7 cellular contexts compared by ENCODE assay signal in the genomic region with DNA sequence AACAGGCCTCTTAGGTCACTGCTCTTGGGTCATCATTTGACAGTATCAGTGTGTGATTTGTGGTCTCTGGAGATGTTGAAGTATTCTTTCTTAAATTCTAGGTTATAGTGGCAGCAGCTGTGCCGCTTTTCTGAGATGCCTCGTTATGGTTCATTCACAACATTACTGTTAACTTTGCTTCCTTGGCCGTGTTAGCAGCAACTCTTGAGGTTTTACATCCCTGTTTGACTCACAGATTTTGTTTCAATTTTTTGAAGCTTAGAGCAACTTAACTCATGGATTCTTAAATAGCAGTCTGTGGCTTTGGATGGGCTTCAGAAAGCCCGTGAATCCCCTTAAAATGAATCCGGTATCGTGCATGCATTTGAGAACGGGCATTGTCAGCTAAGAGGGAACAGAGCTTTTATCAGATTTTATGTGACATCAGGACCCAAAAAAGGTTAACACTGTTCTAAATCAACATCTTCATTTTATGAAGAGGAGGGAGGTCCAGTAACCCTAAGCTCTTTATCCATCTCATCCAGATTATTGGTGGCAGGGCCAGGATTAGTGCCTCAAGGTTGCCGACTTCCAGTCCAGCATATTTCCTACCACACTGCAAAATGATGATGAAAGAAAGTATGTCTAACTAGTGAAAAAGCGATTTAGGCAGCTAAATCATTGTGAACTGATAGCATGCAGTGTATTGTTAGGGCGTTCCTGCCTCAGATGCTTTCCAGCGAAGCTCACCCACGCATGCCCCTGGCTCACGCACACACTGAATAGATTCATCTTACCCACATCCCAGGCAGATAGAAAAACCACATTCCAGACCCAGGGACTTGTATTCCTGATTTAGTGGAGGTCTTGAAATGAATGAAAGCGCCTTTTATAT. TPM values are rescaled to one million over a fixed set of nuclear protein-coding genes. Genes with fewer than 3 reads are reported as not detected.
A peak's percentile ranks its signal among the peaks of the same experiment; 100 is the strongest.
DNase-seq lines count a peak whose midpoint lies in the region; ATAC-seq and TF ChIP-seq lines count a peak whose summit lies in the region.

No MANE protein-coding gene starts in this region.

- peaks cover 56% of the 10 kb centered on the region for H3K36me3 Mint-ChIP-seq in activated B cell treated with CpG ODN at 0.5 μM for 24 hours (ENCODE audit: low read depth)

- TF ChIP-seq CTCF in activated B cell treated with CpG ODN at 0.5 μM for 24 hours (IDR thresholded peaks at IDR 0.05) (no peak), foreskin fibroblast (IDR thresholded peaks at IDR 0.05; ENCODE audit: low read depth, low read length) (no peak)

- no peak overlapping the region for H3K9ac ChIP-seq in HUES6 (ENCODE audit: low read length)

- CTCF ChIA-PET in activated B cell treated with CpG ODN at 0.5 μM for 24 hours (lab: Charles Lee) = interaction anchor here (0.6 to 2.3 kb wide), 5 partner anchors 8 to 676 kb away, joined by 3 to 14 read pairs (median 3); no protein-coding TSS in a partner anchor

- H3K4me1 ChIP-seq in HUES6 (ENCODE audit: control insufficient read depth, insufficient read depth, low read length) = peaks cover 25% of the 10 kb centered on the region

- no peak for ATAC-seq in activated B cell treated with CpG ODN at 0.5 μM for 24 hours (ENCODE audit: low read depth)
- no peak for ATAC-seq in HG03095 (IDR thresholded peaks at IDR 0.05; ENCODE audit: unreplicated experiment)

- H3K4me3 ChIP-seq in HUES6 (ENCODE audit: low read depth, low read length) = peak overlapping the region; percentile 84; the same call in 1 of the 2 replicates
- peak overlapping the region; percentile 76 to 85 for H3K4me3 ChIP-seq in foreskin fibroblast (ENCODE audit: low read depth in 1 of 2, low read length in 2 of 2)

- POLR2A ChIA-PET in activated B cell treated with CpG ODN at 0.5 μM for 24 hours (lab: Charles Lee) = interaction anchor here (0.7 to 1.4 kb wide), 2 partner anchors 11 to 968 kb away, joined by 4 read pairs; no protein-coding TSS in a partner anchor

- peak overlapping the region; percentile 50 for H3K4me3 Mint-ChIP-seq in activated B cell treated with CpG ODN at 0.5 μM for 24 hours

- no peak overlapping the region for H3K27ac ChIP-seq in HUES6 (ENCODE audit: low read depth, low read length)

- intact Hi-C loops in activated B cell treated with CpG ODN at 0.5 μM for 24 hours (cut with micrococcal nuclease) = no loop called here

- no peak for DNase-seq in activated B cell treated with CpG ODN at 0.5 μM for 24 hours
- DNase-seq in foreskin fibroblast = peak in 1 of 2 donors; percentile 46
- DNase-seq in stimulated activated CD4-positive, alpha-beta T cell treated with anti-CD3 and anti-CD28 coated beads, Interleukin-4, amount 100 ng/mL, for 1 hour = peak; percentile 29
- no peak for DNase-seq in DMS 273 (lab: John Stamatoyannopoulos, UW; ENCODE audit: unreplicated experiment)
- no peak for DNase-seq in NAMALWA (ENCODE audit: low spot score)

- H3K9me3 Mint-ChIP-seq in activated B cell treated with CpG ODN at 0.5 μM for 24 hours = no peaks in the 10 kb centered on the region

- peaks cover 49% of the 10 kb centered on the region for H3K36me3 ChIP-seq in HUES6 (ENCODE audit: control insufficient read depth, insufficient read depth, low read length)

- H3K27ac Mint-ChIP-seq in activated B cell treated with CpG ODN at 0.5 μM for 24 hours = peak overlapping the region; percentile 51

- peaks cover 84% of the 10 kb centered on the region for H3K4me1 Mint-ChIP-seq in activated B cell treated with CpG ODN at 0.5 μM for 24 hours

- no peaks in the 10 kb centered on the region for H3K27me3 Mint-ChIP-seq in activated B cell treated with CpG ODN at 0.5 μM for 24 hours

- H3K9me3 ChIP-seq in HUES6 (ENCODE audit: control insufficient read depth, insufficient read depth, low read depth, low read length) = no peaks in the 10 kb centered on the region

- no peaks in the 10 kb centered on the region; the same call in 1 of the 2 replicates for H3K27me3 ChIP-seq in HUES6 (ENCODE audit: control insufficient read depth, insufficient read depth, low read length)

RNA-seq across cellular contexts. Expression of gene TRIB2, which starts 5.1 kb away (rescaled TPM):
- 17.7 and 19.3 TPM in 2 replicates for total RNA-seq in activated B cell treated with CpG ODN at 0.5 μM for 24 hours
